Comparison of ENCODE assay signal across 27 cellular contexts in the genomic region with DNA sequence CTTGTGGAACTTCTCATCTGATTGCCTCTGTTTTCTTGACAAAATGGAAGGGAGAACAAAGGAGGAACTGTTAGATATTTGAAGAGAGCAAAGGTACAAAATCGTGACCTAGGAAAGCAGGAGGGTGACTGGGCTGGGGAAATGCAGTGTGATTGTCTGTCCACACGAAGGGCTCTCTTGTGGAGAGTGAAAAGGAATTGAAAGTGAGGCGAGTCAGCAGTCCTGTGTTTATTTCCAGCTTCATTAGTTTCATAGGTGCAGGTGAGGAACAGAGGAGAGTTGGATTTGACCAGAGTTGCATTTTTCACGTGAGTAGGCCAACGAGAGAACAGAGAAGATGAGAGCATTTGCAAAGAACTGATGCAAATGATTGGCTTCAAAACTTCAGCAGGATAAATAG.
"Had no signal": no experiment of that assay in that cellular context is flagged by ENCODE, and none has a peak within 500 bp of the region (broad histone marks: within the 10 kb centered on the region; RNA-seq: fewer than 3 reads in every experiment).

No MANE protein-coding gene starts in this region.

- FAIRE-seq: TTC549 had no signal

- H3K36me3 ChIP-seq: brain microvascular endothelial cell, cardiac muscle cell had no signal

- H3K9me3 Mint-ChIP-seq: activated B cell treated with CpG ODN at 0.5 μM for 24 hours; activated CD4-positive, alpha-beta T cell treated with anti-CD3 and anti-CD28 coated beads, Interleukin-2, amount 10 ng/mL, durations not matched to agents 24 days and 14 days; activated naive CD8-positive, alpha-beta T cell treated with anti-CD3 and anti-CD28 coated beads, Interleukin-2, amount 50 U/mL, for 24 hours; activated T-cell treated with anti-CD3 and anti-CD28 coated beads, Interleukin-2, amount 50 U/mL, for 24 hours; activated T-helper 1 cell treated with anti-CD3 and anti-CD28 coated beads, Interleukin-12 subunit alpha, Interleukin-12 subunit beta, Interleukin-2, Interleukin-4 antibody, amounts not matched to agents 30 ng/mL and 10 ng/mL and 1 ng/mL, durations not matched to agents 14 hours and 24 hours and 36 hours had no signal

- H3K4me2 ChIP-seq: PC-9 had no signal

- H3K4me3 Mint-ChIP-seq: activated B cell treated with CpG ODN at 0.5 μM for 24 hours; activated CD4-positive, alpha-beta T cell treated with anti-CD3 and anti-CD28 coated beads, Interleukin-2, amount 10 ng/mL, durations not matched to agents 24 days and 14 days; activated CD8-positive, alpha-beta memory T cell treated with anti-CD3 and anti-CD28 coated beads, Interleukin-2, amount 10 ng/mL, durations not matched to agents 7 days and 5 days; activated naive CD8-positive, alpha-beta T cell treated with anti-CD3 and anti-CD28 coated beads, Interleukin-2, amount 50 U/mL, for 24 hours; activated T-cell treated with anti-CD3 and anti-CD28 coated beads, Interleukin-2, amount 50 U/mL, for 24 hours; activated T-helper 1 cell treated with anti-CD3 and anti-CD28 coated beads, Interleukin-12 subunit alpha, Interleukin-12 subunit beta, Interleukin-2, Interleukin-4 antibody, amounts not matched to agents 30 ng/mL and 10 ng/mL and 1 ng/mL, durations not matched to agents 14 hours and 24 hours and 36 hours; T-helper 17 cell had no signal

- H3K27me3 ChIP-seq: brain microvascular endothelial cell, cardiac muscle cell had no signal

- ATAC-seq: activated CD8-positive, alpha-beta memory T cell treated with anti-CD3 and anti-CD28 coated beads, Interleukin-2, amount 10 ng/mL, durations not matched to agents 7 days and 5 days; activated naive CD4-positive, alpha-beta T cell treated with anti-CD3 and anti-CD28 coated beads, Interleukin-2, amount 50 U/mL, for 72 hours; activated naive CD8-positive, alpha-beta T cell treated with anti-CD3 and anti-CD28 coated beads, Interleukin-2, amount 50 U/mL, for 24 hours; T-helper 17 cell had no signal

- H2AFZ ChIP-seq: PC-9 had no signal

- H3K4me3 ChIP-seq: cardiac muscle cell, PC-9 had no signal

- H3K4me1 Mint-ChIP-seq: activated B cell treated with CpG ODN at 0.5 μM for 24 hours had no signal

- H3K27ac Mint-ChIP-seq: activated B cell treated with CpG ODN at 0.5 μM for 24 hours; activated CD4-positive, alpha-beta T cell treated with anti-CD3 and anti-CD28 coated beads, Interleukin-2, amount 10 ng/mL, durations not matched to agents 24 days and 14 days; activated CD8-positive, alpha-beta memory T cell treated with anti-CD3 and anti-CD28 coated beads, Interleukin-2, amount 10 ng/mL, durations not matched to agents 7 days and 5 days; activated naive CD4-positive, alpha-beta T cell treated with anti-CD3 and anti-CD28 coated beads, Interleukin-2, amount 50 U/mL, for 72 hours; activated naive CD8-positive, alpha-beta T cell treated with anti-CD3 and anti-CD28 coated beads, Interleukin-2, amount 50 U/mL, for 24 hours; activated T-cell treated with anti-CD3 and anti-CD28 coated beads, Interleukin-2, amount 50 U/mL, for 24 hours; activated T-helper 1 cell treated with anti-CD3 and anti-CD28 coated beads, Interleukin-12 subunit alpha, Interleukin-12 subunit beta, Interleukin-2, Interleukin-4 antibody, amounts not matched to agents 30 ng/mL and 10 ng/mL and 1 ng/mL, durations not matched to agents 14 hours and 24 hours and 36 hours; T-helper 17 cell had no signal

- H3K27me3 Mint-ChIP-seq: activated B cell treated with CpG ODN at 0.5 μM for 24 hours; activated CD4-positive, alpha-beta T cell treated with anti-CD3 and anti-CD28 coated beads, Interleukin-2, amount 10 ng/mL, durations not matched to agents 24 days and 14 days; activated CD8-positive, alpha-beta memory T cell treated with anti-CD3 and anti-CD28 coated beads, Interleukin-2, amount 10 ng/mL, durations not matched to agents 7 days and 5 days; activated naive CD8-positive, alpha-beta T cell treated with anti-CD3 and anti-CD28 coated beads, Interleukin-2, amount 50 U/mL, for 24 hours; activated T-cell treated with anti-CD3 and anti-CD28 coated beads, Interleukin-2, amount 50 U/mL, for 24 hours; T-helper 17 cell had no signal

- DNase-seq: activated B cell treated with CpG ODN at 0.5 μM for 24 hours; activated CD4-positive, alpha-beta T cell treated with anti-CD3 and anti-CD28 coated beads for 1 hour; activated CD4-positive, alpha-beta T cell treated with anti-CD3 and anti-CD28 coated beads, Interleukin-2, amount 10 ng/mL, durations not matched to agents 24 days and 14 days; activated CD4-positive, alpha-beta T cell treated with anti-CD3 and anti-CD28 coated beads, Interleukin-2, amount 50 U/mL, for 48 hours; activated CD8-positive, alpha-beta memory T cell treated with anti-CD3 and anti-CD28 coated beads, Interleukin-2, amount 10 ng/mL, durations not matched to agents 7 days and 5 days; activated effector memory CD4-positive, alpha-beta T cell treated with Interleukin-2 at 50 U/mL for 16 hours; activated naive CD4-positive, alpha-beta T cell; activated naive CD8-positive, alpha-beta T cell treated with anti-CD3 and anti-CD28 coated beads, Interleukin-2, amount 50 U/mL, for 24 hours; activated T-cell treated with anti-CD3 and anti-CD28 coated beads, Interleukin-2, amount 50 U/mL, for 24 hours; brain microvascular endothelial cell; Karpas-422; NCI-H1048; NCI-H1930; NCI-H2171 treated with DMSO at 0.1 percent for 48 hours; NCI-H345; NCI-H510A; NCI-H526 treated with DMSO at 0.1 percent for 48 hours; NCI-H82; NK-92 treated with Interleukin-12 subunit alpha and Interleukin-12 subunit beta, amount 100 ng/mL, for 24 hours; PC-9; SIG-M5; T-helper 17 cell; T1000 had no signal
